Comparison of ENCODE assay signal across 15 cellular contexts in the genomic region with DNA sequence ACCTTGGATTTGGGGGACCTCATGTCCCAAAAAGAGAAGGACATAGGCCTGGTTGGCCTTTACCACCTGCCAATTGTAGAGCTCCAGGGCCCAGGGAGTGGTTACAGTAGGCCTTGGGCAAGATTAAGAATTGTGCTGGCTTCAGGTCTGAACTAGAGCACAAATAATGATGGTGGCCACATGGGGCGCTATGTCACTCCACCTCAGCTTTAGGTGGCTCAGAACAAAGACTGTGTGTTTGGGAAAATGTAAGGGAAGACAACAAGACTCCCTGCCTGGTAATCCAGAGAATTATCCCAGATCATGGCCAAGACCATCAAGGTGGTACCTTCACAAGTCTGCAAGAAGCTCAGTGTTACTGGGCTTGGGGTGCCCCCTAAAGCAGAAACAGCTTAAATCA.
DNase-seq lines count a peak whose midpoint lies in the region; ATAC-seq and TF ChIP-seq lines count a peak whose summit lies in the region.
"Had no signal": no experiment of that assay in that cellular context is flagged by ENCODE, and none has a peak within 500 bp of the region (broad histone marks: within the 10 kb centered on the region; RNA-seq: fewer than 3 reads in every experiment).

No MANE protein-coding gene starts in this region.

- no peaks in the 10 kb centered on the region for H3F3A ChIP-seq in SK-N-SH (replicated peaks; ENCODE audit: insufficient read depth)

- H3K4me3 ChIP-seq in SK-N-SH (ENCODE audit: low read depth in 2 of 2, low read length in 1 of 2) = no peak overlapping the region
- H3K4me3 ChIP-seq in KMS-11 (IDR thresholded peaks at IDR 0.05; ENCODE audit: insufficient read depth, low read depth, low read length) = no peak overlapping the region
- H3K4me3 ChIP-seq in brain microvascular endothelial cell (ENCODE audit: low read depth, low read length) = no peak overlapping the region

- H3K4me3 Mint-ChIP-seq in type B pancreatic cell = no peak overlapping the region
- no peak overlapping the region for H3K4me3 Mint-ChIP-seq in activated CD4-positive, alpha-beta T cell treated with anti-CD3 and anti-CD28 coated beads, Interleukin-2, amount 10 ng/mL, durations not matched to agents 7 days and 5 days
- H3K4me3 Mint-ChIP-seq: activated naive CD4-positive, alpha-beta T cell treated with anti-CD3 and anti-CD28 coated beads for 36 hours had no signal

- H2AFZ ChIP-seq in SK-N-SH (ENCODE audit: low read depth) (no peak overlapping the region), KMS-11 (ENCODE audit: low read depth) (no peak overlapping the region)

- H4K20me1 ChIP-seq in SK-N-SH (ENCODE audit: insufficient read depth) (no peaks in the 10 kb centered on the region), KMS-11 (ENCODE audit: insufficient read depth) (no peaks in the 10 kb centered on the region)

- DNase-seq in SK-N-SH = no peak
- no peak for DNase-seq in brain microvascular endothelial cell
- no peak for DNase-seq in type B pancreatic cell (ENCODE audit: extremely low spot score, unreplicated experiment)
- no peak for DNase-seq in ureter (ENCODE audit: low spot score)
- DNase-seq in activated CD4-positive, alpha-beta T cell treated with anti-CD3 and anti-CD28 coated beads, Interleukin-2, amount 10 ng/mL, durations not matched to agents 7 days and 5 days = no peak
- no peak for DNase-seq in stimulated activated naive CD4-positive, alpha-beta T cell treated with Interleukin-2 at 50 U/mL for 16 hours (lab: John Stamatoyannopoulos, UW)
- DNase-seq: activated CD4-positive, alpha-beta T cell treated with anti-CD3 and anti-CD28 coated beads for 4 hours; activated naive CD4-positive, alpha-beta T cell treated with anti-CD3 and anti-CD28 coated beads for 36 hours; activated T-cell treated with anti-CD3 and anti-CD28 coated beads for 4 hours; NCI-H1048; NCI-H774; SHP77; stimulated activated CD4-positive, alpha-beta T cell treated with anti-CD3 and anti-CD28 coated beads, Interleukin-4, amount 100 ng/mL, for 24 hours had no signal

- in situ Hi-C loops in brain microvascular endothelial cell (cut with HindIII; ENCODE audit: low pct_ligation_motif_present, low sequenced_read_pairs) = no loop called here

- no peaks in the 10 kb centered on the region for H3K9me2 ChIP-seq in SK-N-SH

- H3K4me1 ChIP-seq in SK-N-SH (ENCODE audit: control insufficient read depth in 1 of 2, insufficient read depth in 2 of 2, low read depth in 1 of 2, low read length in 1 of 2) (no peaks in the 10 kb centered on the region), KMS-11 (ENCODE audit: low read depth, poor library complexity, severe bottlenecking) (no peaks in the 10 kb centered on the region)

- H3K4me1 Mint-ChIP-seq in type B pancreatic cell (ENCODE audit: unreplicated experiment) = no peaks in the 10 kb centered on the region
- H3K4me1 Mint-ChIP-seq in activated CD4-positive, alpha-beta T cell treated with anti-CD3 and anti-CD28 coated beads, Interleukin-2, amount 10 ng/mL, durations not matched to agents 7 days and 5 days = no peaks in the 10 kb centered on the region

- no peaks in the 10 kb centered on the region for H3K9me3 ChIP-seq in SK-N-SH

- 11% methylated on average over 1 of the region's 1 CpG for WGBS in SK-N-SH (ENCODE audit: low lambda C conversion rate)

- H3K9me3 Mint-ChIP-seq in type B pancreatic cell = peaks cover 13% of the 10 kb centered on the region
- peaks cover 2% of the 10 kb centered on the region for H3K9me3 Mint-ChIP-seq in activated CD4-positive, alpha-beta T cell treated with anti-CD3 and anti-CD28 coated beads, Interleukin-2, amount 10 ng/mL, durations not matched to agents 7 days and 5 days

- no peak for TF ChIP-seq EP300 in SK-N-SH (IDR thresholded peaks at IDR 0.05; ENCODE audit: borderline replicate concordance in 1 of 2, low read depth in 1 of 2, low read length in 1 of 2)

- no peak overlapping the region for H3K27ac ChIP-seq in SK-N-SH (ENCODE audit: low read depth in 2 of 2, low read length in 1 of 2)
- no peak overlapping the region for H3K27ac ChIP-seq in KMS-11
- H3K27ac ChIP-seq in brain microvascular endothelial cell = no peak overlapping the region

- H3K4me2 ChIP-seq in SK-N-SH (no peak overlapping the region), KMS-11 (no peak overlapping the region)

- TF ChIP-seq CTCF in SK-N-SH (IDR thresholded peaks at IDR 0.05) (peak; percentile 33; the same call in 1 of the 2 replicates), KMS-11 (conservative IDR thresholded peaks at IDR 0.05; ENCODE audit: low read depth, low read length) (0 out of 2 replicates have a peak, but pooled peaks have one; percentile 30), brain microvascular endothelial cell (IDR thresholded peaks at IDR 0.05; ENCODE audit: low read depth, low read length, missing control alignments) (peak; percentile 37), type B pancreatic cell (conservative IDR thresholded peaks at IDR 0.05) (peak; percentile 48)

- H3K27me3 Mint-ChIP-seq in type B pancreatic cell = peaks cover 53% of the 10 kb centered on the region
- no peaks in the 10 kb centered on the region for H3K27me3 Mint-ChIP-seq in activated CD4-positive, alpha-beta T cell treated with anti-CD3 and anti-CD28 coated beads, Interleukin-2, amount 10 ng/mL, durations not matched to agents 7 days and 5 days

- H3K27me3 ChIP-seq in SK-N-SH (ENCODE audit: insufficient read depth) (no peaks in the 10 kb centered on the region), KMS-11 (ENCODE audit: insufficient read depth, low read depth) (no peaks in the 10 kb centered on the region), brain microvascular endothelial cell (replicated peaks) (no peaks in the 10 kb centered on the region)

- ATAC-seq in SK-N-SH treated with all-trans-retinoic acid at 6 μM for 48 hours = no peak

- H3K36me3 ChIP-seq in SK-N-SH (replicated peaks in 1 of 2; ENCODE audit: control insufficient read depth in 1 of 2, insufficient read depth in 2 of 2, low read length in 1 of 2) (no peaks in the 10 kb centered on the region), KMS-11 (ENCODE audit: insufficient read depth) (no peaks in the 10 kb centered on the region), brain microvascular endothelial cell (replicated peaks) (no peaks in the 10 kb centered on the region)

- no peak for TF ChIP-seq RAD21 in SK-N-SH (IDR thresholded peaks at IDR 0.05; ENCODE audit: low read length)

- H3K27ac Mint-ChIP-seq in type B pancreatic cell = no peak overlapping the region
- H3K27ac Mint-ChIP-seq in activated CD4-positive, alpha-beta T cell treated with anti-CD3 and anti-CD28 coated beads, Interleukin-2, amount 10 ng/mL, durations not matched to agents 7 days and 5 days = no peak overlapping the region
- H3K27ac Mint-ChIP-seq: activated naive CD4-positive, alpha-beta T cell treated with anti-CD3 and anti-CD28 coated beads for 36 hours had no signal

- POLR2A ChIA-PET in SK-N-SH (lab: Yijun Ruan, JAX) = no interaction called here
- POLR2A ChIA-PET in activated CD4-positive, alpha-beta T cell treated with anti-CD3 and anti-CD28 coated beads, Interleukin-2, amount 10 ng/mL, durations not matched to agents 7 days and 5 days (lab: Charles Lee) = no interaction called here

- H3K36me3 Mint-ChIP-seq in type B pancreatic cell = no peaks in the 10 kb centered on the region
- no peaks in the 10 kb centered on the region for H3K36me3 Mint-ChIP-seq in activated CD4-positive, alpha-beta T cell treated with anti-CD3 and anti-CD28 coated beads, Interleukin-2, amount 10 ng/mL, durations not matched to agents 7 days and 5 days (ENCODE audit: low read depth)

- no peaks in the 10 kb centered on the region for H3K79me2 ChIP-seq in SK-N-SH (ENCODE audit: insufficient read depth)
- H3K79me2 ChIP-seq in KMS-11 (ENCODE audit: insufficient read depth, low read depth) = no peaks in the 10 kb centered on the region

- H3K9ac ChIP-seq in SK-N-SH (no peak overlapping the region), KMS-11 (no peak overlapping the region)

- CTCF ChIA-PET in SK-N-SH (lab: Yijun Ruan, JAX) = interaction anchor here (1.0 to 1.5 kb wide), 4 partner anchors 8 to 18 kb away, joined by 3 to 5 read pairs (median 4); no protein-coding TSS in a partner anchor
- CTCF ChIA-PET in activated CD4-positive, alpha-beta T cell treated with anti-CD3 and anti-CD28 coated beads, Interleukin-2, amount 10 ng/mL, durations not matched to agents 7 days and 5 days (lab: Charles Lee) = no interaction called here

TF ChIP-seq in SK-N-SH, 30 proteins besides CTCF, POLR2A, EP300 and RAD21:
- TF ChIP-seq FOSL2 (IDR thresholded peaks at IDR 0.05; ENCODE audit: borderline replicate concordance, low read depth) (no peak), POLR2AphosphoS5 (IDR thresholded peaks at IDR 0.05; ENCODE audit: low read depth, low read length) (no peak), NFIC (IDR thresholded peaks at IDR 0.05; ENCODE audit: borderline replicate concordance) (no peak), SMC3 (IDR thresholded peaks at IDR 0.05; ENCODE audit: low read depth, low read length) (no peak), ELF1 (IDR thresholded peaks at IDR 0.05) (no peak)
- TF ChIP-seq, protein P1, sequence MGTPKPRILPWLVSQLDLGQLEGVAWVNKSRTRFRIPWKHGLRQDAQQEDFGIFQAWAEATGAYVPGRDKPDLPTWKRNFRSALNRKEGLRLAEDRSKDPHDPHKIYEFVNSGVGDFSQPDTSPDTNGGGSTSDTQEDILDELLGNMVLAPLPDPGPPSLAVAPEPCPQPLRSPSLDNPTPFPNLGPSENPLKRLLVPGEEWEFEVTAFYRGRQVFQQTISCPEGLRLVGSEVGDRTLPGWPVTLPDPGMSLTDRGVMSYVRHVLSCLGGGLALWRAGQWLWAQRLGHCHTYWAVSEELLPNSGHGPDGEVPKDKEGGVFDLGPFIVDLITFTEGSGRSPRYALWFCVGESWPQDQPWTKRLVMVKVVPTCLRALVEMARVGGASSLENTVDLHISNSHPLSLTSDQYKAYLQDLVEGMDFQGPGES (IDR thresholded peaks at IDR 0.05; ENCODE audit: low read depth, low read length) = no peak

TF ChIP-seq in SK-N-SH treated with all-trans-retinoic acid at 6 μM for 48 hours, 23 proteins besides CTCF, POLR2A, EP300 and RAD21 (continues in another document):
- TF ChIP-seq ZNF565 (CRISPR knock-in tag; conservative IDR thresholded peaks at IDR 0.05; ENCODE audit: low read depth) = no peak
- no peak for TF ChIP-seq PPARA (CRISPR knock-in tag; IDR thresholded peaks at IDR 0.05; ENCODE audit: borderline replicate concordance)
- no peak for TF ChIP-seq ZFP3 (CRISPR knock-in tag; IDR thresholded peaks at IDR 0.05)
- no peak for TF ChIP-seq CSDC2 (CRISPR knock-in tag; IDR thresholded peaks at IDR 0.05)
